In the genomic region with DNA sequence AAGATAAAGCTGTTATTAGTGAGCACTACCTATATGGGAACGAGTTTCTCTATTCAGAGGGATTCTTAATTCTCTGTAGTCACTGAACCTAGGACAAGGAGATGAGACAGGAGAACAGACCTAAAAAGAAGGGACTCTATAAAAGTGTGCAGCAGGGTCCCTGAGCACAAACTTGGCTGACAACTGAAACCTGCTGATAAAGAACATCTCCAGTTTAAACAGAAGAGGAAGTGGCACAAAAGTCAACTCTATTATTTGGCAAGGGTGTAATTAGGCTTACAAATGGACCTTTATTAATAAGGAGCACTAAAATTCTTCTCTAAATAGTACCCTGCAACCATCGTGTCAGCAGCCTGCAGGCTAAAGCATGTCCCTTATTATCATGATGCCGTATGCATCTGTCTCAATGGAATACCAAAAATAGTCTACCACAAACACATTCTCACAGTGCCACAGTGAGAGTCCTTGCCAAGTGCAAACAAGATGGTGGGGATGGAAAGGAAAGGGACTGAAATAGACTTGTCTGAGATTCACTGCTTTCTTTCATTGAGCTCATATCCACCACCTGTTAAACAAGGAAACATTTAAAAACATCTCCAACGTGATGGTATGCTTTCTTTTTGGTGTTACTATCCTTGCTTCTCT, we compare ENCODE assay signal across 30 cellular contexts.
"Had no signal": no experiment of that assay in that cellular context is flagged by ENCODE, and none has a peak within 500 bp of the region (broad histone marks: within the 10 kb centered on the region; RNA-seq: fewer than 3 reads in every experiment).

No MANE protein-coding gene starts in this region.

- H3K4me3 Mint-ChIP-seq: activated CD4-positive, alpha-beta memory T cell treated with anti-CD3 and anti-CD28 coated beads for 36 hours; activated naive CD4-positive, alpha-beta T cell treated with anti-CD3 and anti-CD28 coated beads for 36 hours; activated naive CD8-positive, alpha-beta T cell treated with anti-CD3 and anti-CD28 coated beads for 36 hours; activated T-helper 1 cell treated with anti-CD3 and anti-CD28 coated beads, Interleukin-12 subunit alpha, Interleukin-12 subunit beta, Interleukin-2, Interleukin-4 antibody, amounts not matched to agents 30 ng/mL and 10 ng/mL and 1 ng/mL, durations not matched to agents 14 hours and 24 hours and 36 hours; brain; effector memory CD8-positive, alpha-beta T cell; naive thymus-derived CD4-positive, alpha-beta T cell had no signal

- FAIRE-seq: islet of Langerhans, pancreas had no signal

- H3K4me1 ChIP-seq: adrenal gland, gastrocnemius medialis, pancreas, right atrium auricular region, transverse colon had no signal

- H3K27ac ChIP-seq: adrenal gland, cardiac muscle cell, coronary artery, dorsolateral prefrontal cortex, gastrocnemius medialis, pancreas, right atrium auricular region, transverse colon, WERI-Rb-1 had no signal

- H3K36me3 ChIP-seq: adrenal gland, cardiac muscle cell, gastrocnemius medialis, pancreas, right atrium auricular region, transverse colon, WERI-Rb-1 had no signal

- H3K36me3 Mint-ChIP-seq: activated CD4-positive, alpha-beta memory T cell treated with anti-CD3 and anti-CD28 coated beads for 36 hours; activated naive CD8-positive, alpha-beta T cell treated with anti-CD3 and anti-CD28 coated beads for 36 hours; brain; naive thymus-derived CD4-positive, alpha-beta T cell had no signal

- H3K4me1 Mint-ChIP-seq: activated naive CD8-positive, alpha-beta T cell treated with anti-CD3 and anti-CD28 coated beads for 36 hours; brain; naive thymus-derived CD4-positive, alpha-beta T cell had no signal

- H3K9me3 ChIP-seq: adrenal gland, gastrocnemius medialis, pancreas, right atrium auricular region, transverse colon had no signal

- DNase-seq: activated CD4-positive, alpha-beta memory T cell treated with anti-CD3 and anti-CD28 coated beads for 36 hours; activated CD4-positive, alpha-beta T cell treated with anti-CD3 and anti-CD28 coated beads for 48 hours; activated CD8-positive, alpha-beta memory T cell treated with anti-CD3 and anti-CD28 coated beads, Interleukin-2, amount 50 U/mL, for 4 hours; activated effector memory CD4-positive, alpha-beta T cell treated with anti-CD3 and anti-CD28 coated beads, Interleukin-2, amount 50 U/mL, for 16 hours; activated naive CD4-positive, alpha-beta T cell treated with anti-CD3 and anti-CD28 coated beads for 36 hours; activated naive CD8-positive, alpha-beta T cell treated with anti-CD3 and anti-CD28 coated beads for 36 hours; activated T-cell treated with anti-CD3 and anti-CD28 coated beads, Interleukin-2, amount 50 U/mL, for 1 hour; adrenal gland; aorta; dorsolateral prefrontal cortex; effector memory CD8-positive, alpha-beta T cell; erythroblast; gastrocnemius medialis; glutamatergic neuron; left ventricle myocardium superior; naive thymus-derived CD4-positive, alpha-beta T cell; nucleus accumbens; pancreas; stimulated activated CD4-positive, alpha-beta T cell treated with anti-CD3 and anti-CD28 coated beads, Interleukin-15, amount 100 ng/mL, for 24 hours; stimulated activated CD4-positive, alpha-beta T cell treated with anti-CD3 and anti-CD28 coated beads, Interleukin-2, amount 100 ng/mL, for 24 hours; stimulated activated naive CD4-positive, alpha-beta T cell treated with Interleukin-2 at 50 U/mL for 16 hours; transverse colon; WERI-Rb-1 had no signal

- H3K4me3 ChIP-seq: adrenal gland, cardiac muscle cell, coronary artery, dorsolateral prefrontal cortex, gastrocnemius medialis, pancreas, right atrium auricular region, transverse colon had no signal

- ATAC-seq: activated CD4-positive, CD25-positive, alpha-beta regulatory T cell treated with anti-CD3 and anti-CD28 coated beads, Interleukin-2, amount 50 U/mL, for 24 hours; effector memory CD8-positive, alpha-beta T cell; gastrocnemius medialis; left ventricle myocardium superior; naive thymus-derived CD4-positive, alpha-beta T cell; pancreas had no signal

- H3K27ac Mint-ChIP-seq: activated CD4-positive, alpha-beta memory T cell treated with anti-CD3 and anti-CD28 coated beads for 36 hours; activated naive CD4-positive, alpha-beta T cell treated with anti-CD3 and anti-CD28 coated beads for 36 hours; activated naive CD8-positive, alpha-beta T cell treated with anti-CD3 and anti-CD28 coated beads for 36 hours; activated T-helper 1 cell treated with anti-CD3 and anti-CD28 coated beads, Interleukin-12 subunit alpha, Interleukin-12 subunit beta, Interleukin-2, Interleukin-4 antibody, amounts not matched to agents 30 ng/mL and 10 ng/mL and 1 ng/mL, durations not matched to agents 14 hours and 24 hours and 36 hours; brain; effector memory CD8-positive, alpha-beta T cell; naive thymus-derived CD4-positive, alpha-beta T cell had no signal

- H3K9me3 Mint-ChIP-seq: activated CD4-positive, alpha-beta memory T cell treated with anti-CD3 and anti-CD28 coated beads for 36 hours; activated naive CD4-positive, alpha-beta T cell treated with anti-CD3 and anti-CD28 coated beads for 36 hours; activated naive CD8-positive, alpha-beta T cell treated with anti-CD3 and anti-CD28 coated beads for 36 hours; activated T-helper 1 cell treated with anti-CD3 and anti-CD28 coated beads, Interleukin-12 subunit alpha, Interleukin-12 subunit beta, Interleukin-2, Interleukin-4 antibody, amounts not matched to agents 30 ng/mL and 10 ng/mL and 1 ng/mL, durations not matched to agents 14 hours and 24 hours and 36 hours; effector memory CD8-positive, alpha-beta T cell; naive thymus-derived CD4-positive, alpha-beta T cell had no signal

- H3K27me3 ChIP-seq: adrenal gland, cardiac muscle cell, gastrocnemius medialis, pancreas, right atrium auricular region, transverse colon had no signal
